27 cellular contexts compared by ENCODE assay signal in the genomic region with DNA sequence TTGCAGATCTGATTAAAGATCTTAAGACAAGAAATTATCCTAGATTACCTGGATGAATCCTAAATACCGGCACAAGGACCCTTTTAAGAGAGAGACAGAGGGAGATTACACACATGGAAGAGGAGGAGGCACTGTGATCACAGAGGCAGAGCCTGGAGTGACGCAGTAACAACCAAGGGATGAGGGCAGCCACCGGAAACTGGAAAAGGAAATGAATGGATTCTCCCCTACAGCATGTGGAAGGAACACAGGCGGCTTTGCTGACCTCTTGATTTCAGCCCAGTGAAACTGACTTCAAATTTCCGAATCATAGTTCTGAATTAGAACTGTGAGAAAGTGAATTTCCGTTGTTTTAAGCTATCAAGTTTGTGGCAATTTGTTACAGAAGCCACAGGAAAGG. TPM values are rescaled to one million over a fixed set of nuclear protein-coding genes. Genes with fewer than 3 reads are reported as not detected.
DNase-seq lines count a peak whose midpoint lies in the region; ATAC-seq and TF ChIP-seq lines count a peak whose summit lies in the region.
"Had no signal": no experiment of that assay in that cellular context is flagged by ENCODE, and none has a peak within 500 bp of the region (broad histone marks: within the 10 kb centered on the region; RNA-seq: fewer than 3 reads in every experiment).

No MANE protein-coding gene starts in this region.

- no peaks in the 10 kb centered on the region for H3K27me3 ChIP-seq in GM23248 (replicated peaks; ENCODE audit: insufficient read depth)
- H3K27me3 ChIP-seq in mesenchymal stem cell (ENCODE audit: control insufficient read depth in 1 of 2, insufficient read depth in 1 of 2, low read length in 2 of 2), result no peaks in the 10 kb centered on the region
- H3K27me3 ChIP-seq in CD8-positive, alpha-beta T cell (ENCODE audit: insufficient read depth, low read length), result no peaks in the 10 kb centered on the region
- H3K27me3 ChIP-seq: ascending aorta, ovary, vagina had no signal

- 91 to 92% methylated on average over 6 of the region's 6 CpGs for WGBS in GM23248 (ENCODE audit: low coverage in 1 of 2, low lambda C conversion rate in 2 of 2, missing lambda C conversion rate in 2 of 2), 2 experiments
- WGBS in mesenchymal stem cell, result 95% methylated on average over 5 of the region's 6 CpGs

- no peak for DNase-seq in GM23248
- peak; percentile 54 for DNase-seq in RPMI7951 (ENCODE audit: low read depth)
- no peak for DNase-seq in epithelial cell of prostate (ENCODE audit: low read depth, low spot score)
- no peak for DNase-seq in mesenchymal stem cell
- DNase-seq in CD8-positive, alpha-beta T cell, result no peak
- DNase-seq in caudate nucleus (lab: John Stamatoyannopoulos, UW), result no peak
- no peak for DNase-seq in D341Med (ENCODE audit: low spot score)
- no peak for DNase-seq in NOMO-1 treated with dmso at 0.1 percent for 144 hours (lab: John Stamatoyannopoulos, UW; ENCODE audit: unreplicated experiment)
- DNase-seq: activated CD4-positive, alpha-beta T cell treated with anti-CD3 and anti-CD28 coated beads for 1 hour; activated CD8-positive, alpha-beta T cell treated with anti-CD3 and anti-CD28 coated beads for 36 hours; effector CD4-positive, alpha-beta T cell; kidney; natural killer cell; NCI-H1092 treated with DMSO at 0.1 percent for 48 hours; NCI-H2107; NCI-H446; NK-92 treated with Interleukin-12 subunit alpha and Interleukin-12 subunit beta, amount 100 ng/mL, for 24 hours; ovary; stimulated activated naive CD4-positive, alpha-beta T cell treated with Interleukin-2 at 50 U/mL for 16 hours had no signal

- no peak for TF ChIP-seq CTCF in CD8-positive, alpha-beta T cell (IDR thresholded peaks at IDR 0.05)

- H3K27ac ChIP-seq in GM23248, result no peak overlapping the region
- H3K27ac ChIP-seq in epithelial cell of prostate, result peak overlapping the region; percentile 6
- no peak overlapping the region for H3K27ac ChIP-seq in mesenchymal stem cell (ENCODE audit: low read length, poor library complexity, severe bottlenecking)
- H3K27ac ChIP-seq in CD8-positive, alpha-beta T cell (ENCODE audit: low read depth, low read length), result no peak overlapping the region
- no peak overlapping the region for H3K27ac ChIP-seq in caudate nucleus (ENCODE audit: low read depth, low read length)
- H3K27ac ChIP-seq: ascending aorta, C4-2B, HL-60, ovary, vagina had no signal

- H2AFZ ChIP-seq in GM23248 (0 out of 2 replicates have a peak overlapping the region, but pooled peaks have one; percentile 12), mesenchymal stem cell (ENCODE audit: low read depth, low read length) (no peak overlapping the region)

- H3K4ac ChIP-seq in mesenchymal stem cell (ENCODE audit: low read depth in 1 of 2, low read length in 2 of 2), result no peak overlapping the region

- no peak overlapping the region for H3K18ac ChIP-seq in mesenchymal stem cell (ENCODE audit: low read depth in 1 of 2, low read length in 2 of 2)

- H2BK15ac ChIP-seq in mesenchymal stem cell (ENCODE audit: low read depth, poor library complexity, severe bottlenecking), result no peak overlapping the region

- H3K4me3 ChIP-seq in GM23248, result no peak overlapping the region
- no peak overlapping the region for H3K4me3 ChIP-seq in mesenchymal stem cell (ENCODE audit: insufficient read depth in 1 of 2, low read depth in 1 of 2, low read length in 2 of 2)
- H3K4me3 ChIP-seq in CD8-positive, alpha-beta T cell (ENCODE audit: low read depth, low read length), result no peak overlapping the region
- H3K4me3 ChIP-seq: ascending aorta, HAP-1, ovary, vagina had no signal

- H3K9me2 ChIP-seq in GM23248 (ENCODE audit: insufficient read depth), result peaks cover under 1% of the 10 kb centered on the region; the same call in 1 of the 2 replicates

- no peak overlapping the region for H4K8ac ChIP-seq in mesenchymal stem cell (ENCODE audit: low read length)

- H3K27ac Mint-ChIP-seq in CD8-positive, alpha-beta T cell, result no peak overlapping the region
- H3K27ac Mint-ChIP-seq: activated CD8-positive, alpha-beta T cell treated with anti-CD3 and anti-CD28 coated beads for 36 hours; activated naive CD8-positive, alpha-beta T cell; mesothelial cell of epicardium; natural killer cell; T-helper 1 cell treated with Interleukin-12 subunit alpha and Interleukin-12 subunit beta and Interleukin-4 antibody, amounts not matched to agents 30 μg/mL and 1 μg/mL, for 36 hours had no signal

- CTCF ChIA-PET in CD8-positive, alpha-beta T cell (lab: Charles Lee), result no interaction called here

- H3K79me1 ChIP-seq in mesenchymal stem cell (replicated peaks; ENCODE audit: low read length, poor library complexity, severe bottlenecking), result no peaks in the 10 kb centered on the region

- no peaks in the 10 kb centered on the region for H3K36me3 Mint-ChIP-seq in CD8-positive, alpha-beta T cell

- H3K4me2 ChIP-seq in GM23248 (ENCODE audit: unreplicated experiment), result no peak overlapping the region
- no peak overlapping the region for H3K4me2 ChIP-seq in mesenchymal stem cell (ENCODE audit: low read length, poor library complexity, severe bottlenecking)

- H3K9ac ChIP-seq in GM23248 (0 out of 2 replicates have a peak overlapping the region, but pooled peaks have one; percentile 8), mesenchymal stem cell (ENCODE audit: low read length) (peak overlapping the region; percentile 24)

- peaks cover 4% of the 10 kb centered on the region for H3K9me3 Mint-ChIP-seq in CD8-positive, alpha-beta T cell
- H3K9me3 Mint-ChIP-seq: activated CD8-positive, alpha-beta T cell treated with anti-CD3 and anti-CD28 coated beads for 36 hours had no signal

- no peak overlapping the region for H4K91ac ChIP-seq in mesenchymal stem cell (ENCODE audit: low read length)

- no peak overlapping the region for H3K14ac ChIP-seq in mesenchymal stem cell (ENCODE audit: low read length in 2 of 2)

- POLR2A ChIA-PET in CD8-positive, alpha-beta T cell (lab: Charles Lee), result no interaction called here

- H3K27me3 Mint-ChIP-seq in CD8-positive, alpha-beta T cell (ENCODE audit: low read depth), result no peaks in the 10 kb centered on the region
- H3K27me3 Mint-ChIP-seq: activated CD8-positive, alpha-beta T cell treated with anti-CD3 and anti-CD28 coated beads for 36 hours had no signal

- no peak overlapping the region for H2BK12ac ChIP-seq in mesenchymal stem cell (ENCODE audit: low read length in 2 of 2)

- H3K4me1 ChIP-seq in GM23248 (ENCODE audit: insufficient read depth) (peaks cover 11% of the 10 kb centered on the region), mesenchymal stem cell (ENCODE audit: control insufficient read depth, insufficient read depth, low read depth, low read length) (no peaks in the 10 kb centered on the region)
- H3K4me1 ChIP-seq in CD8-positive, alpha-beta T cell (ENCODE audit: insufficient read depth, low read length), result no peaks in the 10 kb centered on the region

- no peaks in the 10 kb centered on the region for H3F3A ChIP-seq in GM23248 (ENCODE audit: insufficient read depth)

- intact Hi-C loops in CD8-positive, alpha-beta T cell (cut with DNase I, micrococcal nuclease), result no loop called here

- peaks cover 3% of the 10 kb centered on the region for H3K4me1 Mint-ChIP-seq in CD8-positive, alpha-beta T cell (ENCODE audit: low read depth)

- H3K79me2 ChIP-seq in GM23248 (ENCODE audit: insufficient read depth), result no peaks in the 10 kb centered on the region

- no peak overlapping the region for H3K23ac ChIP-seq in mesenchymal stem cell (ENCODE audit: low read length in 2 of 2)

- in situ Hi-C loops in GM23248 (cut with MboI), result no loop called here

- no peak overlapping the region for H2BK5ac ChIP-seq in mesenchymal stem cell (ENCODE audit: low read depth, low read length, poor library complexity, severe bottlenecking)

- H2AK5ac ChIP-seq in mesenchymal stem cell (ENCODE audit: low read length, severe bottlenecking), result peak overlapping the region; percentile 65

- H3K36me3 ChIP-seq in GM23248 (ENCODE audit: low read depth), result no peaks in the 10 kb centered on the region
- H3K36me3 ChIP-seq in mesenchymal stem cell (ENCODE audit: control insufficient read depth in 1 of 2, insufficient read depth in 2 of 2, low read depth in 1 of 2, low read length in 2 of 2), result no peaks in the 10 kb centered on the region
- H3K36me3 ChIP-seq in CD8-positive, alpha-beta T cell (ENCODE audit: insufficient read depth, low read length), result no peaks in the 10 kb centered on the region
- H3K36me3 ChIP-seq: ascending aorta, HAP-1, ovary, vagina had no signal

- no peak overlapping the region for H3K4me3 Mint-ChIP-seq in CD8-positive, alpha-beta T cell
- H3K4me3 Mint-ChIP-seq: activated CD8-positive, alpha-beta T cell treated with anti-CD3 and anti-CD28 coated beads for 36 hours; activated naive CD8-positive, alpha-beta T cell; mesothelial cell of epicardium; natural killer cell; T-helper 1 cell treated with Interleukin-12 subunit alpha and Interleukin-12 subunit beta and Interleukin-4 antibody, amounts not matched to agents 30 μg/mL and 1 μg/mL, for 36 hours had no signal

- H2BK120ac ChIP-seq in mesenchymal stem cell (ENCODE audit: low read depth, low read length), result no peak overlapping the region

- no peak for ATAC-seq in CD8-positive, alpha-beta T cell
- ATAC-seq: activated CD8-positive, alpha-beta T cell treated with anti-CD3 and anti-CD28 coated beads for 36 hours; natural killer cell had no signal

- H4K20me1 ChIP-seq in GM23248 (ENCODE audit: insufficient read depth), result no peaks in the 10 kb centered on the region

- H3K9me3 ChIP-seq in GM23248 (ENCODE audit: low read depth) (no peaks in the 10 kb centered on the region), mesenchymal stem cell (ENCODE audit: control insufficient read depth, low read length) (peaks cover 5% of the 10 kb centered on the region)
- no peaks in the 10 kb centered on the region for H3K9me3 ChIP-seq in CD8-positive, alpha-beta T cell (ENCODE audit: low read length)
- H3K9me3 ChIP-seq: ascending aorta, HAP-1, ovary, vagina had no signal

RNA-seq across cellular contexts. Expression of gene IVNS1ABP, which starts 50.2 kb away (rescaled TPM):
- 52.0 and 63.5 TPM in 2 replicates for total RNA-seq in GM23248 (2014; rRNA removed; shearing (Covaris generic))
- polyA plus RNA-seq in GM23248 (2016; fragmentation: Nextera tagmentation; extraction: Ambion mirVana), result 47.9 and 51.4 TPM in 2 replicates
- total RNA-seq in RPMI7951 (2014; rRNA removed; shearing (Covaris generic)), result 57.1 and 67.0 TPM in 2 replicates
- 17.1 TPM for polyA plus RNA-seq in mesenchymal stem cell (2013, experiment 1 of 2)
- polyA plus RNA-seq in mesenchymal stem cell (2013, experiment 2 of 2), result 17.3 TPM
- total RNA-seq in CD8-positive, alpha-beta T cell, result 100 to 1,000 TPM; 227 to 237 TPM
